Comparison of ENCODE assay signal across 1 cellular context in genomic region chr3:12750223-12750622, GRCh38.
TF ChIP-seq lines count a peak whose summit lies in the region.

No MANE protein-coding gene starts in this region.

TF ChIP-seq in GM23338, 12 proteins besides CTCF, POLR2A, EP300 and RAD21 (continued from another document):
- TF ChIP-seq REST (IDR thresholded peaks at IDR 0.05; ENCODE audit: unreplicated experiment): no peak
